11 cellular contexts compared by ENCODE assay signal in the genomic region with DNA sequence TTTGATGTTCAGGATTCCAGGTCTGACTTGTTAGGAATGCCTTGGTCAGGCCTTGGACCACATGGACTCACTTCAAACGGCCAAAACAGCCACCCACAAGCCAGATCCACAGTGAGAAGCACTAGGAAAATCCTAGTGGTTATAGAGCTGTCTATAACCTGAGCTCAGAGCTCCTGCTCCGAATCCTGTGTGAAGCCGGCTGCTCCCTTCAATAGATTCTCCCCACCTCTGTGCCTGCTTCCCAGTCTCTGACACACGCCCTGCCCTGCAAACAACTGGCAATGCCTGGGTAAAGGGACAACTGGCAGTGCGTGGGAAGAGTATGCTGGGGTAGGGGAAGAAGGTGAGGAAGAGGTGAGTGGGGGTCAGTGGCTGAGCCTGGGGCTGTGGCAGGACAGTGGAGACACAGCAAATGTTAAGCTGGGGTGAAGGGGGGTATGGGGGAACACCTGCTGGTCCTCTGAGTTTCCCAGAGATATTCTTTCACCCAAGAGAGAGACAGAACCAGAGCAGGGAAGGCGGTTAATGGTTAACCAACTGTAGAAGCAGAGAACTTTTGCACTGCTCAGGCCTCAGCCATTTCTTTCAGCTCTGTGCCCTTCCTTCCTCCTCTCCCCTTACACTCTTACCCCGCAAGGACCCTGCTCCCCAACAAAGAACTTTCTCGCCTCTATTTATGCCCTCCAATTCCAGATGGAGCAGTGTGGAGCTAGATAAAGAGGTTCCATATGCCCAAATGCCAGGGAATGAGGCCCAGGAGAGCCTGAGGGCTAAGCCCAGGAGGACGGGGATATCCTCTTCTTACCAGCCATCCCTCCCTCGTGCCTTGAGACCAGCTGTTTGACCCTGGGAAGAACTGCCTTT. TPM values are rescaled to one million over a fixed set of nuclear protein-coding genes. Genes with fewer than 3 reads are reported as not detected.
DNase-seq lines count a peak whose midpoint lies in the region; ATAC-seq, FAIRE-seq and TF ChIP-seq lines count a peak whose summit lies in the region.
"Had no signal": no experiment of that assay in that cellular context is flagged by ENCODE, and none has a peak within 500 bp of the region (broad histone marks: within the 10 kb centered on the region; RNA-seq: fewer than 3 reads in every experiment).

No MANE protein-coding gene starts in this region.

- H3K4me2 ChIP-seq in K562 (ENCODE audit: insufficient read depth, low read length), result no peak overlapping the region

- in situ Hi-C loops in K562 (cut with MboI), result no loop called here

- no peak for FAIRE-seq in K562 (lab: Jason Lieb, UNC)

- TF ChIP-seq POLR2A in K562 (conservative IDR thresholded peaks at IDR 0.05), result no peak
- TF ChIP-seq POLR2A in sigmoid colon (IDR thresholded peaks at IDR 0.05), result no peak

- intact Hi-C loops in K562 (cut with micrococcal nuclease), result loop anchor here (1.0 to 10.0 kb wide), 3 partner anchors 55 to 335 kb away; no protein-coding TSS in a partner anchor
- intact Hi-C loops in sigmoid colon (cut with DNase I), result loop anchor here (2.0 to 10.0 kb wide), 3 partner anchors 149 to 1545 kb away; no protein-coding TSS in a partner anchor

- H3K4me1 ChIP-seq in K562 (replicated peaks in 1 of 2; ENCODE audit: control insufficient read depth in 2 of 2, insufficient read depth in 2 of 2, low read length in 2 of 2) (peaks cover 34 to 45% of the 10 kb centered on the region in 2 experiments; a peak in 4 of 5 replicates), sigmoid colon (peaks cover 0 to 75% (median 67%) of the 10 kb centered on the region in 4 donors)

- TF ChIP-seq EP300 in K562 (IDR thresholded peaks at IDR 0.05; ENCODE audit: low read length) (no peak), sigmoid colon (IDR thresholded peaks at IDR 0.05) (no peak)

- CTCF ChIA-PET in K562 (lab: Yijun Ruan, JAX; ENCODE audit: low intra/inter-chr PET ratio), result interaction anchor here (1.0 to 2.5 kb wide), 2 partner anchors 106 to 107 kb away, joined by 5 to 17 read pairs; no protein-coding TSS in a partner anchor

- H2AFZ ChIP-seq in K562 (ENCODE audit: low read depth, low read length), result no peak overlapping the region; the same call in 1 of the 2 replicates

- H3K79me2 ChIP-seq in K562 (ENCODE audit: control insufficient read depth, insufficient read depth, low read length), result no peaks in the 10 kb centered on the region

- H3K27ac ChIP-seq in K562 (ENCODE audit: extremely low read depth, low read depth, low read length) (no peak overlapping the region), layer of hippocampus (ENCODE audit: low read depth, low read length) (peak overlapping the region; percentile 24), sigmoid colon (peak overlapping the region; percentile 8 to 46 (median 35))
- H3K27ac ChIP-seq: SK-N-MC had no signal

- POLR2A ChIA-PET in K562 (lab: Yijun Ruan, JAX), result interaction anchor here (0.6 to 1.4 kb wide), 3 partner anchors 17 to 211 kb away, joined by 3 to 6 read pairs (median 3); no protein-coding TSS in a partner anchor

- H3K9me1 ChIP-seq in K562 (ENCODE audit: control insufficient read depth, insufficient read depth, low read length), result no peaks in the 10 kb centered on the region

- peak overlapping the region in 1 of 2 experiments; percentile 75; a peak in 1 of 4 replicates for H3K9ac ChIP-seq in K562 (ENCODE audit: insufficient read depth in 1 of 2, low read depth in 2 of 2, low read length in 2 of 2)

- H3K36me3 ChIP-seq in K562 (ENCODE audit: control insufficient read depth, insufficient read depth, low read length) (no peaks in the 10 kb centered on the region), sigmoid colon (no peaks in the 10 kb centered on the region)

- DNase-seq in HT-29 (ENCODE audit: low spot score) (peak; percentile 74), K562 (ENCODE audit: extremely low read depth in 1 of 4, low spot score in 3 of 4) (no peak), sigmoid colon (peak; percentile 10), GDM1 (lab: John Stamatoyannopoulos, UW) (no peak), NCI-H2029 treated with DMSO at 0.1 percent for 48 hours (lab: John Stamatoyannopoulos, UW) (no peak), retina (no peak)
- no peak for DNase-seq in activated T-cell treated with anti-CD3 and anti-CD28 coated beads, Interleukin-2, amount 50 U/mL, for 1 hour
- DNase-seq: activated CD4-positive, alpha-beta T cell treated with anti-CD3 and anti-CD28 coated beads, Interleukin-2, amount 50 U/mL, for 1 hour; activated naive CD8-positive, alpha-beta T cell treated with anti-CD3 and anti-CD28 coated beads, Interleukin-2, amount 10 ng/mL, durations not matched to agents 7 days and 5 days had no signal

- ATAC-seq in K562, result no peak

- H3K9me3 ChIP-seq in K562 (replicated peaks; ENCODE audit: control insufficient read depth, insufficient read depth, low read depth, low read length) (no peaks in the 10 kb centered on the region), sigmoid colon (no peaks in the 10 kb centered on the region)

- TF ChIP-seq RAD21 in K562 (CRISPR knock-in tag; conservative IDR thresholded peaks at IDR 0.05 in 1 of 2, IDR thresholded peaks at IDR 0.05 in 1 of 2), result no peak

- H3K27me3 ChIP-seq in K562 (ENCODE audit: control insufficient read depth in 2 of 2, insufficient read depth in 2 of 2, low read length in 2 of 2), result peaks cover 16 to 25% of the 10 kb centered on the region in 2 experiments; a peak in 4 of 5 replicates
- H3K27me3 ChIP-seq in layer of hippocampus (ENCODE audit: control insufficient read depth, insufficient read depth, low read length), result peaks cover 2% of the 10 kb centered on the region
- H3K27me3 ChIP-seq in sigmoid colon, result no peaks in the 10 kb centered on the region

- BruUV-seq in K562 (replicated peaks; lab: Mats Ljungman, UMichigan), result no TSS peak

- no peak overlapping the region for H3K4me3 ChIP-seq in K562
- H3K4me3 ChIP-seq in sigmoid colon, result no peak overlapping the region
- H3K4me3 ChIP-seq: SK-N-MC had no signal

- 60% methylated on average over 10 of the region's 10 CpGs for WGBS in K562 (ENCODE audit: insufficient coverage, low coverage, missing lambda C conversion rate)
- 14 to 65% methylated on average over 10 of the region's 10 CpGs for WGBS in sigmoid colon, 2 donors

- no peak for TF ChIP-seq CTCF in K562 (IDR thresholded peaks at IDR 0.05 in 2 of 3, conservative IDR thresholded peaks at IDR 0.05 in 1 of 3; ENCODE audit: insufficient read depth in 2 of 3, low read depth in 1 of 3, low read length in 3 of 3)
- no peak for TF ChIP-seq CTCF in sigmoid colon (IDR thresholded peaks at IDR 0.05)

- H4K20me1 ChIP-seq in K562 (replicated peaks; ENCODE audit: control insufficient read depth, insufficient read depth, low read length), result no peaks in the 10 kb centered on the region; the same call in 1 of the 2 replicates

TF ChIP-seq in K562, 482 proteins besides CTCF, POLR2A, EP300 and RAD21 (continues in another document):
- no peak for TF ChIP-seq GABPA (tag; conservative IDR thresholded peaks at IDR 0.05; ENCODE audit: low read depth)
- TF ChIP-seq ZNF785 (CRISPR knock-in tag; IDR thresholded peaks at IDR 0.05), result no peak
- 0 out of 2 replicates have a peak, but pooled peaks have one; percentile 19 for TF ChIP-seq ZNF224 (CRISPR knock-in tag; IDR thresholded peaks at IDR 0.05)
- TF ChIP-seq ZBTB7A (IDR thresholded peaks at IDR 0.05; ENCODE audit: borderline replicate concordance, control insufficient read depth, low read depth, low read length), result no peak
- TF ChIP-seq, protein P1, sequence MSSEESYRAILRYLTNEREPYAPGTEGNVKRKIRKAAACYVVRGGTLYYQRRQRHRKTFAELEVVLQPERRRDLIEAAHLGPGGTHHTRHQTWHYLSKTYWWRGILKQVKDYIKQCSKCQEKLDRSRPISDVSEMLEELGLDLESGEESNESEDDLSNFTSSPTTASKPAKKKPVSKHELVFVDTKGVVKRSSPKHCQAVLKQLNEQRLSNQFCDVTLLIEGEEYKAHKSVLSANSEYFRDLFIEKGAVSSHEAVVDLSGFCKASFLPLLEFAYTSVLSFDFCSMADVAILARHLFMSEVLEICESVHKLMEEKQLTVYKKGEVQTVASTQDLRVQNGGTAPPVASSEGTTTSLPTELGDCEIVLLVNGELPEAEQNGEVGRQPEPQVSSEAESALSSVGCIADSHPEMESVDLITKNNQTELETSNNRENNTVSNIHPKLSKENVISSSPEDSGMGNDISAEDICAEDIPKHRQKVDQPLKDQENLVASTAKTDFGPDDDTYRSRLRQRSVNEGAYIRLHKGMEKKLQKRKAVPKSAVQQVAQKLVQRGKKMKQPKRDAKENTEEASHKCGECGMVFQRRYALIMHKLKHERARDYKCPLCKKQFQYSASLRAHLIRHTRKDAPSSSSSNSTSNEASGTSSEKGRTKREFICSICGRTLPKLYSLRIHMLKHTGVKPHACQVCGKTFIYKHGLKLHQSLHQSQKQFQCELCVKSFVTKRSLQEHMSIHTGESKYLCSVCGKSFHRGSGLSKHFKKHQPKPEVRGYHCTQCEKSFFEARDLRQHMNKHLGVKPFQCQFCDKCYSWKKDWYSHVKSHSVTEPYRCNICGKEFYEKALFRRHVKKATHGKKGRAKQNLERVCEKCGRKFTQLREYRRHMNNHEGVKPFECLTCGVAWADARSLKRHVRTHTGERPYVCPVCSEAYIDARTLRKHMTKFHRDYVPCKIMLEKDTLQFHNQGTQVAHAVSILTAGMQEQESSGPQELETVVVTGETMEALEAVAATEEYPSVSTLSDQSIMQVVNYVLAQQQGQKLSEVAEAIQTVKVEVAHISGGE (CRISPR knock-in tag; IDR thresholded peaks at IDR 0.05), result no peak
- TF ChIP-seq PML (IDR thresholded peaks at IDR 0.05; ENCODE audit: low read length), result no peak

RNA-seq across cellular contexts. Expression of a gene that starts 4.4 kb away (rescaled TPM):
- total RNA-seq in HT-29 (2014; rRNA removed; shearing (Covaris generic)), result 21.1 and 25.5 TPM in 2 replicates
- total RNA-seq in K562 (2011; cell fraction: chromatin; rRNA removed; ENCODE audit: low replicate concordance), result 0.70 and 3.5 TPM in 2 replicates
- 0.79 and 2.0 TPM in 2 replicates for total RNA-seq in K562 (2011; cell fraction: nucleolus; rRNA removed)
- total RNA-seq in K562 (2011; cell fraction: nucleoplasm; rRNA removed), result 0.81 and 0.99 TPM in 2 replicates
- total RNA-seq in K562 (2014; rRNA removed) (0.29 and 0.32 TPM in 2 replicates), K562 (2014; rRNA removed; fragmentation: Illumina TruSeq; extraction: Trizol) (0.06 and 0.18 TPM in 2 replicates), K562 (2015; rRNA removed; fragmentation: Illumina TruSeq; extraction: Trizol) (0.36 and 0.41 TPM in 2 replicates), K562 (2021) (1.1 and 1.3 TPM in 2 replicates), sigmoid colon (10 to 100 TPM in 2 of 4 donors, 1 to 10 TPM in 2; 5.1 to 16.1 (median 8.4) TPM)
- polyA plus RNA-seq in K562 (2011; rRNA removed) (0.41 and 0.75 TPM in 2 replicates), K562 (2014; fragmentation: Illumina TruSeq; extraction: Trizol) (0.24 and 0.39 TPM in 2 replicates), K562 (2014; fragmentation: Nextera tagmentation; extraction: Ambion mirVana) (under 1 TPM; 0.01 to 0.06 TPM), K562 (2014; rRNA removed) (0.16 and 0.77 TPM in 2 replicates), sigmoid colon (10 to 100 TPM in 1 of 3 donors, 1 to 10 TPM in 2; 2.4 to 14.2 (median 4.9) TPM)
- 0.32 and 1.4 TPM in 2 replicates for polyA plus RNA-seq in K562 (2011; cell fraction: cytosol; rRNA removed)
- 1.7 and 6.9 TPM in 2 replicates for polyA plus RNA-seq in K562 (2011; cell fraction: nucleus; rRNA removed)
- 0.42 and 0.48 TPM in 2 replicates for polyA plus RNA-seq in K562 (2012)
- 1.1 and 2.7 TPM in 2 replicates for polyA minus RNA-seq in K562 (2011; rRNA and poly(A)+ RNA removed)
- polyA minus RNA-seq in K562 (2011; cell fraction: cytosol; rRNA and poly(A)+ RNA removed), result 2.0 and 2.6 TPM in 2 replicates
- polyA minus RNA-seq in K562 (2011; cell fraction: nucleus; rRNA and poly(A)+ RNA removed), result 3.1 and 8.1 TPM in 2 replicates

Comparison
In these comparisons a context has a peak if more than half of its experiments do, and no peak if none do; other contexts are left out.
1. DNase-seq: peak in HT-29 (single experiment) and sigmoid colon (single experiment); none in K562 (0 of 4), GDM1 (single experiment), NCI-H2029 treated with DMSO at 0.1 percent for 48 hours (single experiment), activated T-cell treated with anti-CD3 and anti-CD28 coated beads, Interleukin-2, amount 50 U/mL, for 1 hour (single experiment) and retina (single experiment).